Comparison of ENCODE assay signal across 1 cellular context in genomic region chr10:131841131-131841661, GRCh38.
TF ChIP-seq lines count a peak whose summit lies in the region.

No MANE protein-coding gene starts in this region.

TF ChIP-seq in WTC11, 78 proteins besides CTCF, POLR2A, EP300 and RAD21 (continued from another document):
- no peak for TF ChIP-seq HMGA2 (CRISPR knock-in tag; IDR thresholded peaks at IDR 0.05)
- no peak for TF ChIP-seq GRHL2 (CRISPR knock-in tag; IDR thresholded peaks at IDR 0.05; ENCODE audit: insufficient replicate concordance, severe bottlenecking)
- no peak for TF ChIP-seq RORB (CRISPR knock-in tag; IDR thresholded peaks at IDR 0.05)
- TF ChIP-seq, protein P1, sequence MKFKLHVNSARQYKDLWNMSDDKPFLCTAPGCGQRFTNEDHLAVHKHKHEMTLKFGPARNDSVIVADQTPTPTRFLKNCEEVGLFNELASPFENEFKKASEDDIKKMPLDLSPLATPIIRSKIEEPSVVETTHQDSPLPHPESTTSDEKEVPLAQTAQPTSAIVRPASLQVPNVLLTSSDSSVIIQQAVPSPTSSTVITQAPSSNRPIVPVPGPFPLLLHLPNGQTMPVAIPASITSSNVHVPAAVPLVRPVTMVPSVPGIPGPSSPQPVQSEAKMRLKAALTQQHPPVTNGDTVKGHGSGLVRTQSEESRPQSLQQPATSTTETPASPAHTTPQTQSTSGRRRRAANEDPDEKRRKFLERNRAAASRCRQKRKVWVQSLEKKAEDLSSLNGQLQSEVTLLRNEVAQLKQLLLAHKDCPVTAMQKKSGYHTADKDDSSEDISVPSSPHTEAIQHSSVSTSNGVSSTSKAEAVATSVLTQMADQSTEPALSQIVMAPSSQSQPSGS (CRISPR knock-in tag; IDR thresholded peaks at IDR 0.05; ENCODE audit: borderline replicate concordance, low read depth), result no peak
- TF ChIP-seq ETV6 (CRISPR knock-in tag; IDR thresholded peaks at IDR 0.05), result no peak
- TF ChIP-seq, protein P2, sequence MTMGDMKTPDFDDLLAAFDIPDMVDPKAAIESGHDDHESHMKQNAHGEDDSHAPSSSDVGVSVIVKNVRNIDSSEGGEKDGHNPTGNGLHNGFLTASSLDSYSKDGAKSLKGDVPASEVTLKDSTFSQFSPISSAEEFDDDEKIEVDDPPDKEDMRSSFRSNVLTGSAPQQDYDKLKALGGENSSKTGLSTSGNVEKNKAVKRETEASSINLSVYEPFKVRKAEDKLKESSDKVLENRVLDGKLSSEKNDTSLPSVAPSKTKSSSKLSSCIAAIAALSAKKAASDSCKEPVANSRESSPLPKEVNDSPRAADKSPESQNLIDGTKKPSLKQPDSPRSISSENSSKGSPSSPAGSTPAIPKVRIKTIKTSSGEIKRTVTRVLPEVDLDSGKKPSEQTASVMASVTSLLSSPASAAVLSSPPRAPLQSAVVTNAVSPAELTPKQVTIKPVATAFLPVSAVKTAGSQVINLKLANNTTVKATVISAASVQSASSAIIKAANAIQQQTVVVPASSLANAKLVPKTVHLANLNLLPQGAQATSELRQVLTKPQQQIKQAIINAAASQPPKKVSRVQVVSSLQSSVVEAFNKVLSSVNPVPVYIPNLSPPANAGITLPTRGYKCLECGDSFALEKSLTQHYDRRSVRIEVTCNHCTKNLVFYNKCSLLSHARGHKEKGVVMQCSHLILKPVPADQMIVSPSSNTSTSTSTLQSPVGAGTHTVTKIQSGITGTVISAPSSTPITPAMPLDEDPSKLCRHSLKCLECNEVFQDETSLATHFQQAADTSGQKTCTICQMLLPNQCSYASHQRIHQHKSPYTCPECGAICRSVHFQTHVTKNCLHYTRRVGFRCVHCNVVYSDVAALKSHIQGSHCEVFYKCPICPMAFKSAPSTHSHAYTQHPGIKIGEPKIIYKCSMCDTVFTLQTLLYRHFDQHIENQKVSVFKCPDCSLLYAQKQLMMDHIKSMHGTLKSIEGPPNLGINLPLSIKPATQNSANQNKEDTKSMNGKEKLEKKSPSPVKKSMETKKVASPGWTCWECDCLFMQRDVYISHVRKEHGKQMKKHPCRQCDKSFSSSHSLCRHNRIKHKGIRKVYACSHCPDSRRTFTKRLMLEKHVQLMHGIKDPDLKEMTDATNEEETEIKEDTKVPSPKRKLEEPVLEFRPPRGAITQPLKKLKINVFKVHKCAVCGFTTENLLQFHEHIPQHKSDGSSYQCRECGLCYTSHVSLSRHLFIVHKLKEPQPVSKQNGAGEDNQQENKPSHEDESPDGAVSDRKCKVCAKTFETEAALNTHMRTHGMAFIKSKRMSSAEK (CRISPR knock-in tag; IDR thresholded peaks at IDR 0.05; ENCODE audit: borderline replicate concordance), result no peak
- no peak for TF ChIP-seq TCF7 (CRISPR knock-in tag; IDR thresholded peaks at IDR 0.05; ENCODE audit: low read depth)
- no peak for TF ChIP-seq MXD4 (CRISPR knock-in tag; IDR thresholded peaks at IDR 0.05; ENCODE audit: borderline replicate concordance)
- TF ChIP-seq, protein P3, sequence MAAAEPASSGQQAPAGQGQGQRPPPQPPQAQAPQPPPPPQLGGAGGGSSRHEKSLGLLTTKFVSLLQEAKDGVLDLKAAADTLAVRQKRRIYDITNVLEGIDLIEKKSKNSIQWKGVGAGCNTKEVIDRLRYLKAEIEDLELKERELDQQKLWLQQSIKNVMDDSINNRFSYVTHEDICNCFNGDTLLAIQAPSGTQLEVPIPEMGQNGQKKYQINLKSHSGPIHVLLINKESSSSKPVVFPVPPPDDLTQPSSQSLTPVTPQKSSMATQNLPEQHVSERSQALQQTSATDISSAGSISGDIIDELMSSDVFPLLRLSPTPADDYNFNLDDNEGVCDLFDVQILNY (CRISPR knock-in tag; IDR thresholded peaks at IDR 0.05), result no peak
TF ChIP-seq in WTC11: peak in this region for 0.
